In the genomic region with DNA sequence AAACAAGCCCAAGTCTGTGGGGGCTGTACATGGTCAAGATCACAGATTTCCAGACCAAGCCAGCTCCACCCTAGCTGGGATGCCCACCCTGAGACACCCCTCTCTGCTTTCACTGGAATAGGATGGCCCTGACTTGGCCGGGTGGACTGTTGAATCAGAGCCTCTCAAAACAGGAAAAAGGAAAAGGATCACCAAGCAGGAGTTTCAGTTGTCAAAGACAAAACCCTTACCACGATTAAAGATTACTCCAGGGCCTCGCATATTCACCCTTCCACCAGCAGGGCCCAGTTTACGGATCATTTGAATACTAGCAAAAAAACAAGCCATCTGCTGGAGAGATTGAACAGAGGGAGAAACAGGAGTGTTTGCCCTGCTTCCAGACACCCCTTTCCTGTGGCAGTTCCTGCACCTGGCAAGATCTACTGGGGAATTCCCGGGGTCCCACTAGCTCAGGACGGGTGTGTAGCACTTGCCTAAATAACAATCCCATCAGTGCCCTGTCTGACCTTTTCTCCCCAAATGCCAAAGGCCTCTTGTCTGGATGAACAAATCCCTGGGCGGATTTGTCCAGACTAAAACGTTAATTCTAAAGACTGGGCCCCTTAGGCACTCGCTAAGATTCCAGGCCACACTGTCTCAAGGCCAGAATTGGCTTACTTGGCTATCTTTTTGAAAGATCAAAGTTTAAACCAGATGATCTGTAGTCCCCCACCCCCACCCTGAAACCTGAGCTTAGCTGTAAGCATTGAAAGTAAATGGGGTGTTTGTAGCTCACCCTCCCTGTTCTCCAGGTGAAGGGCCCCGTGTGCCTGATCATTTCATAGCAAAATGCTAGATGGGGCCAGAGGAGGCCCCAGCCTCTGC, we compare ENCODE assay signal across 8 cellular contexts. TPM values are rescaled to one million over a fixed set of nuclear protein-coding genes. Genes with fewer than 3 reads are reported as not detected.
DNase-seq lines count a peak whose midpoint lies in the region; ATAC-seq, FAIRE-seq and TF ChIP-seq lines count a peak whose summit lies in the region.

No MANE protein-coding gene starts in this region.

- TF ChIP-seq POLR2A in HepG2 (IDR thresholded peaks at IDR 0.05; ENCODE audit: insufficient read depth in 1 of 2, low read depth in 2 of 2, low read length in 2 of 2), result no peak

- POLR2A ChIA-PET in activated CD4-positive, alpha-beta T cell treated with anti-CD3 and anti-CD28 coated beads for 36 hours (lab: Charles Lee), result interaction anchor here (0.6 kb wide), 1 partner anchor 64 kb away, joined by 5 read pairs; no protein-coding TSS in a partner anchor
- POLR2A ChIA-PET in MCF 10A (lab: Yijun Ruan, JAX), result interaction anchor here (0.7 to 15.0 kb wide), 5 partner anchors 15 to 149 kb away, joined by 3 to 521 read pairs (median 4); a partner anchor contains a TSS
- POLR2A ChIA-PET in HepG2 (lab: Yijun Ruan, JAX), result interaction anchor here (0.6 to 3.4 kb wide), 12 partner anchors 10 to 44 kb away, joined by 3 to 51 read pairs (median 4); a partner anchor contains a TSS

- H3K27ac ChIP-seq in HepG2 (ENCODE audit: extremely low read length, insufficient read depth, low read length), result peak overlapping the region; percentile 85
- peak overlapping the region; percentile 80 for H3K27ac ChIP-seq in upper lobe of right lung

- peak; percentile 30 for DNase-seq in activated CD4-positive, alpha-beta T cell treated with anti-CD3 and anti-CD28 coated beads for 36 hours
- no peak for DNase-seq in activated CD4-positive, alpha-beta T cell treated with anti-CD3 and anti-CD28 coated beads for 4 hours
- DNase-seq in NCI-H460 (ENCODE audit: extremely low read depth, low read depth), result peak; percentile 30
- DNase-seq in MCF 10A (ENCODE audit: unreplicated experiment), result peak; percentile 79
- DNase-seq in HepG2 (ENCODE audit: low spot score), result peak; percentile 65
- DNase-seq in upper lobe of right lung, result no peak
- DNase-seq in activated effector memory CD4-positive, alpha-beta T cell treated with Interleukin-2 at 50 U/mL for 16 hours, result no peak
- no peak for DNase-seq in DMS79 treated with DMSO at 0.1 percent for 48 hours (lab: John Stamatoyannopoulos, UW)

- H3K36me3 Mint-ChIP-seq in activated CD4-positive, alpha-beta T cell treated with anti-CD3 and anti-CD28 coated beads for 36 hours (ENCODE audit: low read depth), result peaks cover 14% of the 10 kb centered on the region
- peaks cover 35% of the 10 kb centered on the region for H3K36me3 Mint-ChIP-seq in MCF 10A (ENCODE audit: insufficient read depth, unreplicated experiment)

- TF ChIP-seq EP300 in HepG2 (IDR thresholded peaks at IDR 0.05; ENCODE audit: low read depth in 2 of 2, low read length in 2 of 2) (peak in 1 of 2 experiments; percentile 47; a peak in 1 of 4 replicates), HepG2 (CRISPR knock-in tag; IDR thresholded peaks at IDR 0.05; ENCODE audit: borderline replicate concordance) (no peak; the same call in 1 of the 2 replicates)

- H3K27me3 ChIP-seq in HepG2 (ENCODE audit: control insufficient read depth in 1 of 2, insufficient read depth in 2 of 2, low read length in 2 of 2) (no peaks in the 10 kb centered on the region), upper lobe of right lung (no peaks in the 10 kb centered on the region)

- TF ChIP-seq CTCF in MCF 10A (IDR thresholded peaks at IDR 0.05; ENCODE audit: unreplicated experiment) (peak; percentile 37), HepG2 (CRISPR knock-in tag; IDR thresholded peaks at IDR 0.05) (peak; percentile 16; the same call in 1 of the 2 replicates), upper lobe of right lung (IDR thresholded peaks at IDR 0.05) (peak; percentile 43)

- peaks cover 10 to 15% of the 10 kb centered on the region in 2 experiments; a peak in 4 of 5 replicates for H3K36me3 ChIP-seq in HepG2 (replicated peaks in 1 of 2; ENCODE audit: control insufficient read depth in 1 of 2, insufficient read depth in 2 of 2, low read length in 2 of 2)
- no peaks in the 10 kb centered on the region for H3K36me3 ChIP-seq in upper lobe of right lung

- no peak overlapping the region for H2AFZ ChIP-seq in HepG2 (ENCODE audit: low read length)

- no peaks in the 10 kb centered on the region for H3K9me3 ChIP-seq in HepG2 (ENCODE audit: low read length)
- no peaks in the 10 kb centered on the region for H3K9me3 ChIP-seq in upper lobe of right lung

- H3K27me3 Mint-ChIP-seq in activated CD4-positive, alpha-beta T cell treated with anti-CD3 and anti-CD28 coated beads for 36 hours, result no peaks in the 10 kb centered on the region
- no peaks in the 10 kb centered on the region for H3K27me3 Mint-ChIP-seq in MCF 10A (ENCODE audit: insufficient read depth, unreplicated experiment)

- H3K27ac Mint-ChIP-seq in activated CD4-positive, alpha-beta T cell treated with anti-CD3 and anti-CD28 coated beads for 36 hours, result peak overlapping the region; percentile 76
- H3K27ac Mint-ChIP-seq in MCF 10A (ENCODE audit: low read depth, unreplicated experiment), result peak overlapping the region; percentile 98

- H3K4me1 ChIP-seq in HepG2 (ENCODE audit: insufficient read depth, low read length) (peaks cover 100% of the 10 kb centered on the region), upper lobe of right lung (peaks cover 79% of the 10 kb centered on the region)

- FAIRE-seq in HepG2 (lab: Jason Lieb, UNC), result peak; percentile 81

- peak; percentile 14 for ATAC-seq in activated CD4-positive, alpha-beta T cell treated with anti-CD3 and anti-CD28 coated beads for 36 hours
- ATAC-seq in HepG2 (peak; percentile 58), upper lobe of right lung (no peak)

- peak overlapping the region; percentile 67 for H3K9ac ChIP-seq in HepG2 (ENCODE audit: insufficient read depth, low read depth, low read length)

- peaks cover 60% of the 10 kb centered on the region for H3K4me1 Mint-ChIP-seq in activated CD4-positive, alpha-beta T cell treated with anti-CD3 and anti-CD28 coated beads for 36 hours
- peaks cover 70% of the 10 kb centered on the region for H3K4me1 Mint-ChIP-seq in MCF 10A (ENCODE audit: insufficient read depth, unreplicated experiment)

- H3K79me2 ChIP-seq in HepG2 (ENCODE audit: insufficient read depth, low read length), result peaks cover 100% of the 10 kb centered on the region

- in situ Hi-C loops in HepG2 (cut with HindIII; ENCODE audit: extremely low pct_ligation_motif_present, low pct_unique_long_range_greater_than_20kb), result no loop called here

- BruUV-seq in MCF 10A (replicated peaks; lab: Mats Ljungman, UMichigan) (no TSS peak), HepG2 (replicated peaks; lab: Mats Ljungman, UMichigan) (TSS peak; percentile 59)

- 8% methylated on average over 10 of the region's 10 CpGs for WGBS in HepG2 (ENCODE audit: low lambda C conversion rate)

- intact Hi-C loops in activated CD4-positive, alpha-beta T cell treated with anti-CD3 and anti-CD28 coated beads for 36 hours (cut with DNase I, micrococcal nuclease), result loop anchor here (1.0 to 2.0 kb wide), 3 partner anchors 29 to 39 kb away; a partner anchor contains a TSS
- intact Hi-C loops in MCF 10A (cut with micrococcal nuclease) (loop anchor here (2.0 kb wide), 1 partner anchor 35 kb away; no protein-coding TSS in a partner anchor), HepG2 (cut with micrococcal nuclease; ENCODE audit: unreplicated experiment) (loop anchor here (5.0 kb wide), 1 partner anchor 34 kb away; no protein-coding TSS in a partner anchor), upper lobe of right lung (cut with DNase I) (no loop called here)

- CTCF ChIA-PET in activated CD4-positive, alpha-beta T cell treated with anti-CD3 and anti-CD28 coated beads for 36 hours (lab: Charles Lee), result interaction anchor here (0.6 to 1.3 kb wide), 5 partner anchors 44 to 746 kb away, joined by 3 to 4 read pairs (median 4); no protein-coding TSS in a partner anchor
- CTCF ChIA-PET in MCF 10A (lab: Yijun Ruan, JAX), result interaction anchor here (0.6 to 2.6 kb wide), 9 partner anchors 14 to 699 kb away, joined by 3 to 17 read pairs (median 3); no protein-coding TSS in a partner anchor
- CTCF ChIA-PET in HepG2 (lab: Yijun Ruan, JAX; ENCODE audit: low intra/inter-chr PET ratio, low total read pairs), result interaction anchor here (1.2 kb wide), 1 partner anchor 51 kb away, joined by 3 read pairs; no protein-coding TSS in a partner anchor

- TF ChIP-seq RAD21 in HepG2 (CRISPR knock-in tag; IDR thresholded peaks at IDR 0.05), result no peak

- peaks cover 3% of the 10 kb centered on the region; the same call in 1 of the 2 replicates for H4K20me1 ChIP-seq in HepG2 (ENCODE audit: insufficient read depth, low read length)

- peak overlapping the region; percentile 68 for H3K4me2 ChIP-seq in HepG2 (ENCODE audit: low read depth, low read length)

- peak overlapping the region in 1 of 3 experiments; percentile 49; a peak in 2 of 6 replicates for H3K4me3 ChIP-seq in HepG2 (replicated peaks in 1 of 3; ENCODE audit: insufficient read depth in 1 of 3, low read depth in 2 of 3, low read length in 3 of 3)
- no peak overlapping the region for H3K4me3 ChIP-seq in upper lobe of right lung

- no peaks in the 10 kb centered on the region for H3K9me3 Mint-ChIP-seq in activated CD4-positive, alpha-beta T cell treated with anti-CD3 and anti-CD28 coated beads for 36 hours (ENCODE audit: low read depth)
- H3K9me3 Mint-ChIP-seq in MCF 10A (ENCODE audit: unreplicated experiment), result no peaks in the 10 kb centered on the region

- H3K4me3 Mint-ChIP-seq in activated CD4-positive, alpha-beta T cell treated with anti-CD3 and anti-CD28 coated beads for 36 hours, result peak overlapping the region; percentile 23
- peak overlapping the region; percentile 19 for H3K4me3 Mint-ChIP-seq in MCF 10A (ENCODE audit: unreplicated experiment)

RNA-seq across cellular contexts. Expression of a gene that starts 38.4 kb away (rescaled TPM):
- 100 to 1,000 TPM; 181 to 182 TPM for total RNA-seq in activated CD4-positive, alpha-beta T cell treated with anti-CD3 and anti-CD28 coated beads for 36 hours
- 145 and 155 TPM in 2 replicates for total RNA-seq in NCI-H460 (2014; rRNA removed; shearing (Covaris generic))
- polyA plus RNA-seq in NCI-H460 (2014; cell fraction: nucleus; rRNA removed), result 515 and 673 TPM in 2 replicates
- total RNA-seq in MCF 10A (2022) (300 and 320 TPM in 2 replicates), HepG2 (2016; rRNA removed; fragmentation: Illumina TruSeq; extraction: Trizol) (167 and 192 TPM in 2 replicates), upper lobe of right lung (565 TPM)
- total RNA-seq in HepG2 (2016; cell fraction: cytosol; rRNA removed; fragmentation: Illumina TruSeq; extraction: Trizol; ENCODE audit: low read depth), result 13.8 and 15.0 TPM in 2 replicates
- total RNA-seq in HepG2 (2016; cell fraction: insoluble cytoplasmic fraction; rRNA removed; fragmentation: Illumina TruSeq; extraction: Trizol), result 122 and 176 TPM in 2 replicates
- total RNA-seq in HepG2 (2016; cell fraction: membrane; rRNA removed; fragmentation: Illumina TruSeq; extraction: Trizol), result 28.6 and 34.1 TPM in 2 replicates
- 148 and 165 TPM in 2 replicates for total RNA-seq in HepG2 (2016; cell fraction: nucleus; rRNA removed; fragmentation: Illumina TruSeq; extraction: Trizol)
- 171 and 223 TPM in 2 replicates for polyA plus RNA-seq in HepG2 (2011; rRNA removed)
- polyA plus RNA-seq in HepG2 (2011; cell fraction: cytosol; rRNA removed), result 82.2 and 91.7 TPM in 2 replicates
- polyA plus RNA-seq in HepG2 (2011; cell fraction: nucleus; rRNA removed), result 437 and 620 TPM in 2 replicates
- 222 and 260 TPM in 2 replicates for polyA plus RNA-seq in HepG2 (2012)
- polyA plus RNA-seq in HepG2 (2016; cell fraction: cytosol; fragmentation: Illumina TruSeq; extraction: Trizol; ENCODE audit: low read depth), result 5.8 and 8.5 TPM in 2 replicates
- polyA plus RNA-seq in HepG2 (2016; cell fraction: insoluble cytoplasmic fraction; fragmentation: Illumina TruSeq; extraction: Trizol; ENCODE audit: low read depth), result 192 and 256 TPM in 2 replicates
- polyA plus RNA-seq in HepG2 (2016; cell fraction: membrane; fragmentation: Illumina TruSeq; extraction: Trizol; ENCODE audit: low read depth), result 20.9 and 27.6 TPM in 2 replicates
- polyA plus RNA-seq in HepG2 (2016; cell fraction: nucleus; fragmentation: Illumina TruSeq; extraction: Trizol; ENCODE audit: insufficient read depth, low read depth), result 435 and 441 TPM in 2 replicates
- polyA minus RNA-seq in HepG2 (2011; rRNA and poly(A)+ RNA removed; ENCODE audit: low replicate concordance), result 172 and 192 TPM in 2 replicates
- 86.2 and 95.5 TPM in 2 replicates for polyA minus RNA-seq in HepG2 (2011; cell fraction: cytosol; rRNA and poly(A)+ RNA removed)
- 73.1 and 75.2 TPM in 2 replicates for polyA minus RNA-seq in HepG2 (2011; cell fraction: nucleus; rRNA and poly(A)+ RNA removed)

RNA-seq across cellular contexts. Expression of a gene that starts 58.4 kb away (rescaled TPM):
- 1 to 10 TPM; 4.4 to 4.9 TPM for total RNA-seq in activated CD4-positive, alpha-beta T cell treated with anti-CD3 and anti-CD28 coated beads for 36 hours
- total RNA-seq in NCI-H460 (2014; rRNA removed; shearing (Covaris generic)), result 0.15 and 0.92 TPM in 2 replicates
- polyA plus RNA-seq in NCI-H460 (2014; cell fraction: nucleus; rRNA removed), result 0.18 and 0.44 TPM in 2 replicates
- not detected in 2 replicates for total RNA-seq in MCF 10A (2022)
- total RNA-seq in HepG2 (2016; rRNA removed; fragmentation: Illumina TruSeq; extraction: Trizol), result 0.62 and 1.6 TPM in 2 replicates
- total RNA-seq in HepG2 (2016; cell fraction: cytosol; rRNA removed; fragmentation: Illumina TruSeq; extraction: Trizol; ENCODE audit: low read depth), result 1.0 and 1.2 TPM in 2 replicates
- total RNA-seq in HepG2 (2016; cell fraction: insoluble cytoplasmic fraction; rRNA removed; fragmentation: Illumina TruSeq; extraction: Trizol), result 0.30 and 1.3 TPM in 2 replicates
- 0.49 and 0.59 TPM in 2 replicates for total RNA-seq in HepG2 (2016; cell fraction: membrane; rRNA removed; fragmentation: Illumina TruSeq; extraction: Trizol)
- total RNA-seq in HepG2 (2016; cell fraction: nucleus; rRNA removed; fragmentation: Illumina TruSeq; extraction: Trizol), result 2.3 and 2.9 TPM in 2 replicates
- polyA plus RNA-seq in HepG2 (2011; rRNA removed), result 13.6 and 20.4 TPM in 2 replicates
- polyA plus RNA-seq in HepG2 (2011; cell fraction: cytosol; rRNA removed), result 3.4 and 3.8 TPM in 2 replicates
- 230 and 249 TPM in 2 replicates for polyA plus RNA-seq in HepG2 (2011; cell fraction: nucleus; rRNA removed)
- 8.4 and 11.4 TPM in 2 replicates for polyA plus RNA-seq in HepG2 (2012)
- 0.35 and 0.73 TPM in 2 replicates for polyA plus RNA-seq in HepG2 (2016; cell fraction: cytosol; fragmentation: Illumina TruSeq; extraction: Trizol; ENCODE audit: low read depth)
- polyA plus RNA-seq in HepG2 (2016; cell fraction: insoluble cytoplasmic fraction; fragmentation: Illumina TruSeq; extraction: Trizol; ENCODE audit: low read depth), result 0.66 and 0.96 TPM in 2 replicates
- 0.66 and 0.81 TPM in 2 replicates for polyA plus RNA-seq in HepG2 (2016; cell fraction: membrane; fragmentation: Illumina TruSeq; extraction: Trizol; ENCODE audit: low read depth)
- 16.2 and 18.9 TPM in 2 replicates for polyA plus RNA-seq in HepG2 (2016; cell fraction: nucleus; fragmentation: Illumina TruSeq; extraction: Trizol; ENCODE audit: insufficient read depth, low read depth)
- polyA minus RNA-seq in HepG2 (2011; rRNA and poly(A)+ RNA removed; ENCODE audit: low replicate concordance), result 4.4 TPM in 1 of 2 replicates, not detected in the other
- polyA minus RNA-seq in HepG2 (2011; cell fraction: cytosol; rRNA and poly(A)+ RNA removed), result 0.69 and 2.0 TPM in 2 replicates
- 10.0 and 11.6 TPM in 2 replicates for polyA minus RNA-seq in HepG2 (2011; cell fraction: nucleus; rRNA and poly(A)+ RNA removed)
- total RNA-seq in upper lobe of right lung, result 14.4 TPM

Comparison
In these comparisons a context has a peak if more than half of its experiments do, and no peak if none do; other contexts are left out.
1. DNase-seq: peak in activated CD4-positive, alpha-beta T cell treated with anti-CD3 and anti-CD28 coated beads for 36 hours (single experiment), NCI-H460 (single experiment), MCF 10A (single experiment) and HepG2 (single experiment); none in activated CD4-positive, alpha-beta T cell treated with anti-CD3 and anti-CD28 coated beads for 4 hours (0 of 2), upper lobe of right lung (single experiment), activated effector memory CD4-positive, alpha-beta T cell treated with Interleukin-2 at 50 U/mL for 16 hours (single experiment) and DMS79 treated with DMSO at 0.1 percent for 48 hours (single experiment).
2. Peak in every context shown above with its lines, with median percentiles within 50 percentile points of each other: CTCF ChIP-seq.